In genomic region chr11:68213135-68213515, GRCh38 we compare ENCODE assay signal across 8 cellular contexts. TPM values are rescaled to one million over a fixed set of nuclear protein-coding genes. Genes with fewer than 3 reads are reported as not detected.
DNase-seq lines count a peak whose midpoint lies in the region; ATAC-seq and TF ChIP-seq lines count a peak whose summit lies in the region.

KMT5B (minus strand) TSS chr11:68213296; CDS start chr11:68190076, 23,220 bp downstream.

- DNase-seq in BJ (ENCODE audit: low read depth) (no peak), NB4 (ENCODE audit: low read depth) (no peak), fibroblast of pulmonary artery (ENCODE audit: low read depth) (peak; percentile 68), neural crest cell (ENCODE audit: low read depth, low spot score) (peak; percentile 66), thoracic aorta (ENCODE audit: low spot score) (no peak), SKM-1 treated with dmso at 0.1 percent for 144 hours (lab: John Stamatoyannopoulos, UW; ENCODE audit: unreplicated experiment) (no peak)
- peak; percentile 81 for DNase-seq in activated CD8-positive, alpha-beta memory T cell treated with anti-CD3 and anti-CD28 coated beads, Interleukin-2, amount 50 U/mL, for 48 hours

- no peak for TF ChIP-seq POLR2A in NB4 (IDR thresholded peaks at IDR 0.05; ENCODE audit: extremely low read depth, insufficient read length)

- H3K36me3 Mint-ChIP-seq in neural crest cell (ENCODE audit: low read depth), result no peaks in the 10 kb centered on the region

- H3K27ac Mint-ChIP-seq in neural crest cell (ENCODE audit: unreplicated experiment), result peak within 1 kb of the TSS; percentile 96

- H3K36me3 ChIP-seq in BJ (ENCODE audit: control insufficient read depth, insufficient read depth, low read length) (no peaks in the 10 kb centered on the region), thoracic aorta (no peaks in the 10 kb centered on the region)

- H3K27me3 ChIP-seq in BJ (ENCODE audit: control insufficient read depth, insufficient read depth, low read length) (peaks cover 5% of the 10 kb centered on the region; the same call in 1 of the 2 replicates), thoracic aorta (replicated peaks; ENCODE audit: insufficient read depth) (no peaks in the 10 kb centered on the region)

- peak; percentile 19 for ATAC-seq in GM21390 (IDR thresholded peaks at IDR 0.05; ENCODE audit: unreplicated experiment)
- ATAC-seq in thoracic aorta (ENCODE audit: insufficient number of reproducible peaks, low FRiP score, low read depth), result no peak

- CTCF ChIA-PET in BJ (lab: Yijun Ruan, JAX), result interaction anchor here (0.9 to 5.4 kb wide), 2 partner anchors 10 to 85 kb away, joined by 3 to 34 read pairs; no protein-coding TSS in a partner anchor

- H3K4me1 ChIP-seq in thoracic aorta (ENCODE audit: control insufficient read depth in 1 of 2, low read depth in 2 of 2), result peaks cover 19 to 53% of the 10 kb centered on the region in 2 donors

- H3K27ac ChIP-seq in thoracic aorta, result peak within 1 kb of the TSS; percentile 97 to 98

- peak within 1 kb of the TSS; percentile 96 for H3K4me3 ChIP-seq in BJ (ENCODE audit: low read depth, low read length)
- H3K4me3 ChIP-seq in NB4 (ENCODE audit: low read depth, low read length), result peak within 1 kb of the TSS; percentile 88
- H3K4me3 ChIP-seq in fibroblast of pulmonary artery (replicated peaks; ENCODE audit: low read depth, low read length), result peak within 1 kb of the TSS; percentile 94
- peak within 1 kb of the TSS; percentile 95 for H3K4me3 ChIP-seq in thoracic aorta

- peaks cover 48% of the 10 kb centered on the region for H3K4me1 Mint-ChIP-seq in neural crest cell

- no peaks in the 10 kb centered on the region for H3K9me3 ChIP-seq in thoracic aorta

- peaks cover 30% of the 10 kb centered on the region for H3K27me3 Mint-ChIP-seq in neural crest cell (ENCODE audit: low read depth)

- H3K4me3 Mint-ChIP-seq in neural crest cell, result peak within 1 kb of the TSS; percentile 90

- no peaks in the 10 kb centered on the region for H3K9me3 Mint-ChIP-seq in neural crest cell

- TF ChIP-seq CTCF in BJ (IDR thresholded peaks at IDR 0.05; ENCODE audit: insufficient read depth, low read depth, low read length), result no peak
- no peak for TF ChIP-seq CTCF in NB4 (IDR thresholded peaks at IDR 0.05; ENCODE audit: low read depth, low read length)
- no peak for TF ChIP-seq CTCF in fibroblast of pulmonary artery (IDR thresholded peaks at IDR 0.05; ENCODE audit: low read length, missing control alignments)
- no peak for TF ChIP-seq CTCF in neural crest cell (conservative IDR thresholded peaks at IDR 0.05)
- no peak for TF ChIP-seq CTCF in thoracic aorta (IDR thresholded peaks at IDR 0.05)

- POLR2A ChIA-PET in BJ (lab: Charles Lee), result no interaction called here

RNA-seq across cellular contexts. Expression of gene KMT5B, which starts in this region (rescaled TPM):
- polyA plus RNA-seq in BJ (2011; rRNA removed), result 7.3 and 13.2 TPM in 2 replicates
- polyA minus RNA-seq in BJ (2011; rRNA and poly(A)+ RNA removed), result 7.9 and 13.6 TPM in 2 replicates
- total RNA-seq in neural crest cell, result 42.7 and 43.7 TPM in 2 replicates
- 10 to 100 TPM; 20.7 to 29.8 TPM for total RNA-seq in thoracic aorta

Comparison
In these comparisons a context has a peak if more than half of its experiments do, and no peak if none do; other contexts are left out.
1. DNase-seq: peak in activated CD8-positive, alpha-beta memory T cell treated with anti-CD3 and anti-CD28 coated beads, Interleukin-2, amount 50 U/mL, for 48 hours (single experiment), fibroblast of pulmonary artery (single experiment) and neural crest cell (single experiment); none in BJ (single experiment), NB4 (single experiment), thoracic aorta (single experiment) and SKM-1 treated with dmso at 0.1 percent for 144 hours (single experiment).
2. Peak in every context shown above with its lines, with median percentiles within 50 percentile points of each other: H3K4me3 ChIP-seq.